1 cellular context compared by ENCODE assay signal in genomic region chr14:72677664-72678063, GRCh38.
TF ChIP-seq lines count a peak whose summit lies in the region.

No MANE protein-coding gene starts in this region.

TF ChIP-seq in IMR-90, 13 proteins besides CTCF, POLR2A, EP300 and RAD21 (continued from another document):
- no peak for TF ChIP-seq BHLHE40 (IDR thresholded peaks at IDR 0.05; ENCODE audit: low read depth, low read length)
- TF ChIP-seq SMC3 (IDR thresholded peaks at IDR 0.05; ENCODE audit: low read depth, low read length): no peak
- TF ChIP-seq MAFK (IDR thresholded peaks at IDR 0.05; ENCODE audit: low read depth, low read length): no peak
- no peak for TF ChIP-seq MXI1 (IDR thresholded peaks at IDR 0.05; ENCODE audit: borderline replicate concordance, low read depth, low read length)
- TF ChIP-seq CEBPB (IDR thresholded peaks at IDR 0.05; ENCODE audit: low read depth, low read length): no peak
- TF ChIP-seq FOS (IDR thresholded peaks at IDR 0.05; ENCODE audit: low read depth, low read length): no peak
- TF ChIP-seq ELK1 (IDR thresholded peaks at IDR 0.05; ENCODE audit: borderline replicate concordance, low read depth, low read length): no peak
- no peak for TF ChIP-seq MAZ (IDR thresholded peaks at IDR 0.05; ENCODE audit: borderline replicate concordance, low read depth, low read length)
- no peak for TF ChIP-seq RCOR1 (IDR thresholded peaks at IDR 0.05; ENCODE audit: insufficient replicate concordance, low read length)
TF ChIP-seq in IMR-90: peak in this region for 0.
